In the genomic region with DNA sequence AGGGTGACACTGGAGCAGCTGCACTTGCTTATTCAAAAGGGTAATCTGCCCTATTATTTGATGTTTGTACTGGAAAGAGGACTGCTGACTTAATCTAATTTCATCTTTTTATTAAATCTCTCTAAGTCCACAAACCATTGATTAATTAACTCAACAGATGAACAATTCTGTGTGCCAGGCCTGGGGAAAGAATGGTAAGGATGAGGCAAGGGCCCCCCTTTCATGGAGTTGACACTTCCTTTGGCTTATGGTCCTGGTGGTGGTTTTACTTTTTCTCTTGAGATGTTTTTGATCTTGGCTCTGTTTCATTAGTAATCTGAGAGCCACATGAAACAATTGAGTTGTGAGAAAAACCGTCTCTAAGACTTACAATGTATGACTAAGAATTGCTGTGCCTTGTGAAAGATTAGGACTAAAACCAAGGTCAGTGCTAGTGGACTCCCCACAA, we compare ENCODE assay signal across 15 cellular contexts. TPM values are rescaled to one million over a fixed set of nuclear protein-coding genes. Genes with fewer than 3 reads are reported as not detected.
DNase-seq lines count a peak whose midpoint lies in the region; ATAC-seq, FAIRE-seq and TF ChIP-seq lines count a peak whose summit lies in the region.
"Had no signal": no experiment of that assay in that cellular context is flagged by ENCODE, and none has a peak within 500 bp of the region (broad histone marks: within the 10 kb centered on the region; RNA-seq: fewer than 3 reads in every experiment).

No MANE protein-coding gene starts in this region.

- WGBS in GM12878 (ENCODE audit: insufficient coverage, insufficient replicate concordance, low lambda C conversion rate, missing lambda C conversion rate): 9% methylated on average over 1 of the region's 1 CpG
- WGBS in hepatocyte (ENCODE audit: low lambda C conversion rate, missing lambda C conversion rate): 71% methylated on average over 1 of the region's 1 CpG

- in situ Hi-C loops in GM12878 (cut with MboI): no loop called here

- no peak overlapping the region for H3K4me3 ChIP-seq in GM12878
- H3K4me3 ChIP-seq in hepatocyte: no peak overlapping the region
- H3K4me3 ChIP-seq: dorsolateral prefrontal cortex, gastroesophageal sphincter, spleen had no signal

- H3K9me3 ChIP-seq in GM12878 (replicated peaks; ENCODE audit: control insufficient read depth, insufficient read depth, low read length): no peaks in the 10 kb centered on the region
- no peaks in the 10 kb centered on the region for H3K9me3 ChIP-seq in hepatocyte (ENCODE audit: low read depth)
- H3K9me3 ChIP-seq: gastroesophageal sphincter, spleen had no signal

- no peak for FAIRE-seq in GM12878 (lab: Jason Lieb, UNC)
- FAIRE-seq: islet of Langerhans had no signal

- H3K9me2 ChIP-seq in hepatocyte (replicated peaks; ENCODE audit: insufficient read depth): no peaks in the 10 kb centered on the region

- no TSS peak for BruUV-seq in GM12878 (replicated peaks; lab: Mats Ljungman, UMichigan)

- H3K4me1 ChIP-seq in GM12878 (ENCODE audit: control insufficient read depth, insufficient read depth, low read length) (no peaks in the 10 kb centered on the region), hepatocyte (ENCODE audit: insufficient read depth) (peaks cover 12% of the 10 kb centered on the region)
- H3K4me1 ChIP-seq: gastroesophageal sphincter had no signal

- POLR2A ChIA-PET in GM12878 (lab: Charles Lee): interaction anchor here (0.5 to 1.5 kb wide), 3 partner anchors 12 to 64 kb away, joined by 3 read pairs; no protein-coding TSS in a partner anchor

- ATAC-seq in GM12878 (peak; percentile 38), HG02678 (IDR thresholded peaks at IDR 0.05; ENCODE audit: unreplicated experiment) (no peak)
- ATAC-seq: gastroesophageal sphincter had no signal

- intact Hi-C loops in GM12878 (cut with micrococcal nuclease; ENCODE audit: unreplicated experiment) (loop anchor here (2.0 kb wide), 1 partner anchor 56 kb away; no protein-coding TSS in a partner anchor), head of caudate nucleus (cut with DNase I) (no loop called here)

- CTCF ChIA-PET in GM12878 (lab: Yijun Ruan, JAX): interaction anchor here (1.0 to 1.3 kb wide), 2 partner anchors 15 to 49 kb away, joined by 3 read pairs; no protein-coding TSS in a partner anchor

- no peak for TF ChIP-seq POLR2A in GM12878 (IDR thresholded peaks at IDR 0.05; ENCODE audit: low read depth, low read length)

- RAD21 ChIA-PET in GM12878 (lab: Charles Lee; ENCODE audit: unreplicated experiment): interaction anchor here (1.6 kb wide), 1 partner anchor 12 kb away, joined by 5 read pairs; no protein-coding TSS in a partner anchor

- H3K9ac ChIP-seq in GM12878 (ENCODE audit: control insufficient read depth, insufficient read depth, low read length): no peak overlapping the region

- peak; percentile 60 for DNase-seq in AG20443 (ENCODE audit: low spot score)
- peak; percentile 91 for DNase-seq in LHCN-M2 (ENCODE audit: low read depth)
- peak; percentile 24 for DNase-seq in GM12878 (ENCODE audit: low read depth, low spot score)
- no peak for DNase-seq in hepatocyte (ENCODE audit: low spot score)
- no peak for DNase-seq in iPS-NIHi11 (ENCODE audit: low spot score)
- no peak for DNase-seq in NCI-H1105 treated with DMSO at 0.1 percent for 48 hours (lab: John Stamatoyannopoulos, UW)
- no peak for DNase-seq in head of caudate nucleus
- DNase-seq: activated CD4-positive, CD25-positive, alpha-beta regulatory T cell; activated CD8-positive, alpha-beta memory T cell treated with anti-CD3 and anti-CD28 coated beads, Interleukin-2, amount 50 U/mL, for 48 hours; dorsolateral prefrontal cortex; HFFc6; spleen had no signal

- H3K27ac ChIP-seq in GM12878 (ENCODE audit: control insufficient read depth, insufficient read depth) (no peak overlapping the region), hepatocyte (peak overlapping the region; percentile 50)
- H3K27ac ChIP-seq: dorsolateral prefrontal cortex, gastroesophageal sphincter, spleen had no signal

- no peak for TF ChIP-seq RAD21 in GM12878 (IDR thresholded peaks at IDR 0.05; ENCODE audit: insufficient read depth, low read depth, low read length)

- H3K79me2 ChIP-seq in GM12878 (ENCODE audit: control insufficient read depth, insufficient read depth, low read length) (no peaks in the 10 kb centered on the region), hepatocyte (peaks cover 64% of the 10 kb centered on the region)

- no peak overlapping the region for H3K4me2 ChIP-seq in GM12878 (ENCODE audit: control insufficient read depth, insufficient read depth)
- no peak overlapping the region for H3K4me2 ChIP-seq in hepatocyte

- H2AFZ ChIP-seq in GM12878 (ENCODE audit: control insufficient read depth, low read depth, low read length) (no peak overlapping the region; the same call in 1 of the 2 replicates), hepatocyte (no peak overlapping the region)

- H3K27me3 ChIP-seq in GM12878 (replicated peaks in 1 of 2; ENCODE audit: control insufficient read depth in 2 of 2, insufficient read depth in 2 of 2, low read length in 1 of 2): no peaks in the 10 kb centered on the region
- H3K27me3 ChIP-seq in hepatocyte: no peaks in the 10 kb centered on the region
- H3K27me3 ChIP-seq: dorsolateral prefrontal cortex, gastroesophageal sphincter, spleen had no signal

- TF ChIP-seq CTCF in GM12878 (IDR thresholded peaks at IDR 0.05 in 2 of 3, conservative IDR thresholded peaks at IDR 0.05 in 1 of 3; ENCODE audit: control insufficient read depth in 2 of 3, extremely low read depth in 1 of 3, insufficient read depth in 1 of 3, low read depth in 3 of 3, low read length in 3 of 3) (no peak), hepatocyte (IDR thresholded peaks at IDR 0.05; ENCODE audit: poor library complexity) (no peak)

- no peaks in the 10 kb centered on the region for H3K36me3 ChIP-seq in GM12878 (ENCODE audit: control insufficient read depth in 2 of 2, insufficient read depth in 2 of 2, low read length in 1 of 2)
- no peaks in the 10 kb centered on the region for H3K36me3 ChIP-seq in hepatocyte (replicated peaks; ENCODE audit: insufficient read depth, low read depth)
- H3K36me3 ChIP-seq: gastroesophageal sphincter, spleen had no signal

- SMC1A ChIA-PET in GM12878 (lab: Charles Lee; ENCODE audit: uncharacterized antibody, unreplicated experiment): interaction anchor here (1.0 to 1.4 kb wide), 7 partner anchors 9 to 59 kb away, joined by 3 to 4 read pairs (median 3); a partner anchor contains a TSS

- H4K20me1 ChIP-seq in GM12878 (ENCODE audit: control insufficient read depth, insufficient read depth) (no peaks in the 10 kb centered on the region), hepatocyte (ENCODE audit: insufficient read depth, poor library complexity, severe bottlenecking) (no peaks in the 10 kb centered on the region)

- no peak; a peak in 1 of 4 replicates for TF ChIP-seq EP300 in GM12878 (IDR thresholded peaks at IDR 0.05; ENCODE audit: borderline replicate concordance in 1 of 2, control insufficient read depth in 1 of 2, low read depth in 2 of 2, low read length in 2 of 2)

TF ChIP-seq in GM12878, 131 proteins besides CTCF, POLR2A, EP300 and RAD21 (continues in another document):
- TF ChIP-seq, protein P1, sequence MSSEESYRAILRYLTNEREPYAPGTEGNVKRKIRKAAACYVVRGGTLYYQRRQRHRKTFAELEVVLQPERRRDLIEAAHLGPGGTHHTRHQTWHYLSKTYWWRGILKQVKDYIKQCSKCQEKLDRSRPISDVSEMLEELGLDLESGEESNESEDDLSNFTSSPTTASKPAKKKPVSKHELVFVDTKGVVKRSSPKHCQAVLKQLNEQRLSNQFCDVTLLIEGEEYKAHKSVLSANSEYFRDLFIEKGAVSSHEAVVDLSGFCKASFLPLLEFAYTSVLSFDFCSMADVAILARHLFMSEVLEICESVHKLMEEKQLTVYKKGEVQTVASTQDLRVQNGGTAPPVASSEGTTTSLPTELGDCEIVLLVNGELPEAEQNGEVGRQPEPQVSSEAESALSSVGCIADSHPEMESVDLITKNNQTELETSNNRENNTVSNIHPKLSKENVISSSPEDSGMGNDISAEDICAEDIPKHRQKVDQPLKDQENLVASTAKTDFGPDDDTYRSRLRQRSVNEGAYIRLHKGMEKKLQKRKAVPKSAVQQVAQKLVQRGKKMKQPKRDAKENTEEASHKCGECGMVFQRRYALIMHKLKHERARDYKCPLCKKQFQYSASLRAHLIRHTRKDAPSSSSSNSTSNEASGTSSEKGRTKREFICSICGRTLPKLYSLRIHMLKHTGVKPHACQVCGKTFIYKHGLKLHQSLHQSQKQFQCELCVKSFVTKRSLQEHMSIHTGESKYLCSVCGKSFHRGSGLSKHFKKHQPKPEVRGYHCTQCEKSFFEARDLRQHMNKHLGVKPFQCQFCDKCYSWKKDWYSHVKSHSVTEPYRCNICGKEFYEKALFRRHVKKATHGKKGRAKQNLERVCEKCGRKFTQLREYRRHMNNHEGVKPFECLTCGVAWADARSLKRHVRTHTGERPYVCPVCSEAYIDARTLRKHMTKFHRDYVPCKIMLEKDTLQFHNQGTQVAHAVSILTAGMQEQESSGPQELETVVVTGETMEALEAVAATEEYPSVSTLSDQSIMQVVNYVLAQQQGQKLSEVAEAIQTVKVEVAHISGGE (CRISPR knock-in tag; IDR thresholded peaks at IDR 0.05): no peak
- TF ChIP-seq, protein P2, sequence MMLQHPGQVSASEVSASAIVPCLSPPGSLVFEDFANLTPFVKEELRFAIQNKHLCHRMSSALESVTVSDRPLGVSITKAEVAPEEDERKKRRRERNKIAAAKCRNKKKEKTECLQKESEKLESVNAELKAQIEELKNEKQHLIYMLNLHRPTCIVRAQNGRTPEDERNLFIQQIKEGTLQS (IDR thresholded peaks at IDR 0.05; ENCODE audit: borderline replicate concordance, extremely low read depth, low read depth, low read length): no peak
- TF ChIP-seq JUNB (IDR thresholded peaks at IDR 0.05): no peak

RNA-seq across cellular contexts. Expression of a gene that starts 52.7 kb away (rescaled TPM):
- 24.1 and 169 TPM in 2 replicates for total RNA-seq in LHCN-M2 (2014; rRNA removed)
- 23.0 TPM for polyA plus RNA-seq in LHCN-M2 (2012)
- total RNA-seq in GM12878 (2013; cell fraction: nucleolus; rRNA removed): 1,242 and 1,365 TPM in 2 replicates
- 92.2 and 98.6 TPM in 2 replicates for total RNA-seq in GM12878 (2014; rRNA removed)
- 87.4 and 87.6 TPM in 2 replicates for total RNA-seq in GM12878 (2014; rRNA removed; fragmentation: Illumina TruSeq; extraction: Trizol)
- 104 and 112 TPM in 2 replicates for total RNA-seq in GM12878 (2021)
- 102 TPM for polyA plus RNA-seq in GM12878 (2011; ENCODE audit: low read depth)
- polyA plus RNA-seq in GM12878 (2011; rRNA removed): 226 and 341 TPM in 2 replicates
- polyA plus RNA-seq in GM12878 (2011; cell fraction: cytosol; rRNA removed): 282 and 297 TPM in 2 replicates
- 1,111 and 1,225 TPM in 2 replicates for polyA plus RNA-seq in GM12878 (2011; cell fraction: nucleus; rRNA removed)
- polyA plus RNA-seq in GM12878 (2012): 138 and 162 TPM in 2 replicates
- polyA plus RNA-seq in GM12878 (2014; fragmentation: Illumina TruSeq; extraction: Trizol): 115 and 128 TPM in 2 replicates
- 10 to 100 TPM; 11.9 to 13.6 TPM for polyA plus RNA-seq in GM12878 (2014; fragmentation: Nextera tagmentation; extraction: Ambion mirVana)
- 118 and 128 TPM in 2 replicates for polyA plus RNA-seq in GM12878 (2014; rRNA removed)
- 10 to 100 TPM; 33.5 to 35.4 TPM for polyA plus RNA-seq in GM12878 (2016; fragmentation: Nextera tagmentation; extraction: Ambion mirVana)
- polyA minus RNA-seq in GM12878 (2011; rRNA and poly(A)+ RNA removed): 273 and 309 TPM in 2 replicates
- 71.8 and 79.0 TPM in 2 replicates for polyA minus RNA-seq in GM12878 (2011; cell fraction: cytosol; rRNA and poly(A)+ RNA removed)
- polyA minus RNA-seq in GM12878 (2011; cell fraction: nucleus; rRNA and poly(A)+ RNA removed): 230 and 324 TPM in 2 replicates
- total RNA-seq in hepatocyte: 43.4 and 60.5 TPM in 2 replicates
- polyA plus RNA-seq in hepatocyte: 77.2 and 103 TPM in 2 replicates

Comparison
In these comparisons a context has a peak if more than half of its experiments do, and no peak if none do; other contexts are left out.
1. DNase-seq: peak in AG20443 (single experiment), LHCN-M2 (single experiment) and GM12878 (single experiment); none in hepatocyte (single experiment), iPS-NIHi11 (single experiment), NCI-H1105 treated with DMSO at 0.1 percent for 48 hours (single experiment) and head of caudate nucleus (0 of 42).